In the genomic region with DNA sequence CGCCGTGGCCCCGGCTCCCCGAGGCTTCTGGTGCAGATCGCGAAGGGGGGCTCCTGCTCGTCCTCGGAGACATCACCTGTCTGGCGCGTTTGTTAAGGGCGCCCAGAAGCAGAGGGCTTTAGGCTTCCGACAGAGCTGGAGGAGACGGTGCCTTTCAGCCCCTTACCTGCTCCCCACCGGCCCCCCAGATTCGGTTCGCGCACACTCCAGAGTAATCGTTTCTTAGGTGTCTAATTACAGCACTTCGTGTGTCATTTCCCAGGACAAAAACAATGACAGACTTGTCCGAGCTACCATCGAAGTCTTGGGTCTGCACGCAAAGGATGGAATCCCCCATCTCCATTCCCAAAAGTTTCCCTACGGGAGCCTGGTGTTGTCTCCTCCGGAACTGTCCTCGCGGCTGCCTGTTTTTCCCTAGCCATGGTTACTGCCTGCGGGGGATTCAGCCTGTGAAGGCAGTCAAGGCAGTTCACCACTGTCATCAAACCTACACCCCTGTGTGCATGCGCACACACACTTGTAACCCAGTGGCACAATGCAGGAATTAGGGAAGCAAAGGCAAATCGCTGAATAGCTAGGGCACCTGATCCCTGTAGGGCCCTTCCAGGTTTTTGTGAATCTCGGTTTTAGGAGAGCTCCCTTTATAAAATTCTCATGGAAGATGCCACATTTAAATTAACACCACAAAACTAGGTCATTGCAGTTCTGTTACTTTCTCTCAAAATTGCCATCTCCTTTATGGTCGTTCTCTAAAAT, we compare ENCODE assay signal across 1 cellular context.
TF ChIP-seq lines count a peak whose summit lies in the region.

No MANE protein-coding gene starts in this region.

TF ChIP-seq in GM23338, 12 proteins besides CTCF, POLR2A, EP300 and RAD21 (continued from another document):
- TF ChIP-seq, protein P1, sequence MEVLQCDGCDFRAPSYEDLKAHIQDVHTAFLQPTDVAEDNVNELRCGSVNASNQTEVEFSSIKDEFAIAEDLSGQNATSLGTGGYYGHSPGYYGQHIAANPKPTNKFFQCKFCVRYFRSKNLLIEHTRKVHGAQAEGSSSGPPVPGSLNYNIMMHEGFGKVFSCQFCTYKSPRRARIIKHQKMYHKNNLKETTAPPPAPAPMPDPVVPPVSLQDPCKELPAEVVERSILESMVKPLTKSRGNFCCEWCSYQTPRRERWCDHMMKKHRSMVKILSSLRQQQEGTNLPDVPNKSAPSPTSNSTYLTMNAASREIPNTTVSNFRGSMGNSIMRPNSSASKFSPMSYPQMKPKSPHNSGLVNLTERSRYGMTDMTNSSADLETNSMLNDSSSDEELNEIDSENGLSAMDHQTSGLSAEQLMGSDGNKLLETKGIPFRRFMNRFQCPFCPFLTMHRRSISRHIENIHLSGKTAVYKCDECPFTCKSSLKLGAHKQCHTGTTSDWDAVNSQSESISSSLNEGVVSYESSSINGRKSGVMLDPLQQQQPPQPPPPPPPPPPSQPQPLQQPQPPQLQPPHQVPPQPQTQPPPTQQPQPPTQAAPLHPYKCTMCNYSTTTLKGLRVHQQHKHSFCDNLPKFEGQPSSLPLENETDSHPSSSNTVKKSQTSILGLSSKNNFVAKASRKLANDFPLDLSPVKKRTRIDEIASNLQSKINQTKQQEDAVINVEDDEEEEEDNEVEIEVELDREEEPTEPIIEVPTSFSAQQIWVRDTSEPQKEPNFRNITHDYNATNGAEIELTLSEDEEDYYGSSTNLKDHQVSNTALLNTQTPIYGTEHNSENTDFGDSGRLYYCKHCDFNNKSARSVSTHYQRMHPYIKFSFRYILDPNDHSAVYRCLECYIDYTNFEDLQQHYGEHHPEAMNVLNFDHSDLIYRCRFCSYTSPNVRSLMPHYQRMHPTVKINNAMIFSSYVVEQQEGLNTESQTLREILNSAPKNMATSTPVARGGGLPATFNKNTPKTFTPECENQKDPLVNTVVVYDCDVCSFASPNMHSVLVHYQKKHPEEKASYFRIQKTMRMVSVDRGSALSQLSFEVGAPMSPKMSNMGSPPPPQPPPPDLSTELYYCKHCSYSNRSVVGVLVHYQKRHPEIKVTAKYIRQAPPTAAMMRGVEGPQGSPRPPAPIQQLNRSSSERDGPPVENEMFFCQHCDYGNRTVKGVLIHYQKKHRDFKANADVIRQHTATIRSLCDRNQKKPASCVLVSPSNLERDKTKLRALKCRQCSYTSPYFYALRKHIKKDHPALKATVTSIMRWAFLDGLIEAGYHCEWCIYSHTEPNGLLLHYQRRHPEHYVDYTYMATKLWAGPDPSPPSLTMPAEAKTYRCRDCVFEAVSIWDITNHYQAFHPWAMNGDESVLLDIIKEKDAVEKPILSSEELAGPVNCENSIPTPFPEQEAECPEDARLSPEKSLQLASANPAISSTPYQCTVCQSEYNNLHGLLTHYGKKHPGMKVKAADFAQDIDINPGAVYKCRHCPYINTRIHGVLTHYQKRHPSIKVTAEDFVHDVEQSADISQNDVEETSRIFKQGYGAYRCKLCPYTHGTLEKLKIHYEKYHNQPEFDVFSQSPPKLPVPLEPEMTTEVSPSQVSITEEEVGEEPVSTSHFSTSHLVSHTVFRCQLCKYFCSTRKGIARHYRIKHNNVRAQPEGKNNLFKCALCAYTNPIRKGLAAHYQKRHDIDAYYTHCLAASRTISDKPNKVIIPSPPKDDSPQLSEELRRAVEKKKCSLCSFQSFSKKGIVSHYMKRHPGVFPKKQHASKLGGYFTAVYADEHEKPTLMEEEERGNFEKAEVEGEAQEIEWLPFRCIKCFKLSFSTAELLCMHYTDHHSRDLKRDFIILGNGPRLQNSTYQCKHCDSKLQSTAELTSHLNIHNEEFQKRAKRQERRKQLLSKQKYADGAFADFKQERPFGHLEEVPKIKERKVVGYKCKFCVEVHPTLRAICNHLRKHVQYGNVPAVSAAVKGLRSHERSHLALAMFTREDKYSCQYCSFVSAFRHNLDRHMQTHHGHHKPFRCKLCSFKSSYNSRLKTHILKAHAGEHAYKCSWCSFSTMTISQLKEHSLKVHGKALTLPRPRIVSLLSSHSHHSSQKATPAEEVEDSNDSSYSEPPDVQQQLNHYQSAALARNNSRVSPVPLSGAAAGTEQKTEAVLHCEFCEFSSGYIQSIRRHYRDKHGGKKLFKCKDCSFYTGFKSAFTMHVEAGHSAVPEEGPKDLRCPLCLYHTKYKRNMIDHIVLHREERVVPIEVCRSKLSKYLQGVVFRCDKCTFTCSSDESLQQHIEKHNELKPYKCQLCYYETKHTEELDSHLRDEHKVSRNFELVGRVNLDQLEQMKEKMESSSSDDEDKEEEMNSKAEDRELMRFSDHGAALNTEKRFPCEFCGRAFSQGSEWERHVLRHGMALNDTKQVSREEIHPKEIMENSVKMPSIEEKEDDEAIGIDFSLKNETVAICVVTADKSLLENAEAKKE (CRISPR knock-in tag; IDR thresholded peaks at IDR 0.05), result no peak
TF ChIP-seq in GM23338: peak in this region for 0.
